28 cellular contexts compared by ENCODE assay signal in the genomic region with DNA sequence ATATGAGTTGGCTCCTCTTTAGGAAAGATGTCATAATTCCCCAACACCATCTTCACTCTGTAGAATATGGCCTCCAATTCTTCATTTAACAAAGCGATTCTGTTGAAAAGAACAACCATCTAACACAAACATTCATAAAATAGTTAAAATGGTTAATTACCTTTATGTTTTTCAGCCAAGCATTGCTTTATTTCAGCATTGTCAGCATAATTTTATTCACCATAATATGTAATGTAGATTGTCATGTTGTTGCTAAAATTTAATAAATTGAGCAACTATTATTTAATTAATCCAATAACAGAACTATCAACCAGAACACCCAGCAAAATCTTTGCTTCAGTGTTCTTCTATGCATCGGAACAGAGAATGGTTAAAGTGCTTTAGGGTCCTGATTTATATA. TPM values are rescaled to one million over a fixed set of nuclear protein-coding genes. Genes with fewer than 3 reads are reported as not detected.
"Had no signal": no experiment of that assay in that cellular context is flagged by ENCODE, and none has a peak within 500 bp of the region (broad histone marks: within the 10 kb centered on the region; RNA-seq: fewer than 3 reads in every experiment).

No MANE protein-coding gene starts in this region.

- H3K27ac ChIP-seq: colonic mucosa, epithelial cell of prostate, esophagus squamous epithelium, gastrocnemius medialis, heart right ventricle, left lung, lower lobe of right lung had no signal

- FAIRE-seq: endometrium, islet of Langerhans, keratinocyte had no signal

- H3K9me3 ChIP-seq: colonic mucosa, esophagus squamous epithelium, gastrocnemius medialis, heart right ventricle, left lung, lower lobe of right lung, mucosa of descending colon had no signal

- H3K36me3 ChIP-seq: colonic mucosa, esophagus squamous epithelium, gastrocnemius medialis, heart right ventricle, left lung, lower lobe of right lung had no signal

- H3K4me1 ChIP-seq: colonic mucosa, esophagus squamous epithelium, gastrocnemius medialis, heart right ventricle, left lung, lower lobe of right lung had no signal

- H3K27me3 ChIP-seq: colonic mucosa, esophagus squamous epithelium, gastrocnemius medialis, heart right ventricle, left lung had no signal

- ATAC-seq: effector memory CD8-positive, alpha-beta T cell; esophagus mucosa; gastrocnemius medialis; heart right ventricle; left cardiac atrium; left lung; left ventricle myocardium superior; lower lobe of right lung; mucosa of descending colon had no signal

- DNase-seq: colonic mucosa; cortex of kidney; effector CD8-positive, alpha-beta T cell; effector memory CD8-positive, alpha-beta T cell; endodermal cell; erythroblast; esophagus squamous epithelium; foreskin fibroblast; foreskin melanocyte; gastrocnemius medialis; glutamatergic neuron; head of caudate nucleus; heart right ventricle; hippocampal formation; left cardiac atrium; left lung; left ventricle myocardium superior; lower lobe of right lung; mesenchymal stem cell; mucosa of descending colon; naive B cell had no signal

- H3K4me3 ChIP-seq: colonic mucosa, esophagus squamous epithelium, gastrocnemius medialis, heart right ventricle, left lung, lower lobe of right lung, mucosa of descending colon had no signal

RNA-seq across cellular contexts. Expression of a gene that starts 46.2 kb away (rescaled TPM):
- total RNA-seq: dermis microvascular lymphatic vessel endothelial cell, lung microvascular endothelial cell had no signal
